ENCODE assay signal across 8 cellular contexts in the genomic region with DNA sequence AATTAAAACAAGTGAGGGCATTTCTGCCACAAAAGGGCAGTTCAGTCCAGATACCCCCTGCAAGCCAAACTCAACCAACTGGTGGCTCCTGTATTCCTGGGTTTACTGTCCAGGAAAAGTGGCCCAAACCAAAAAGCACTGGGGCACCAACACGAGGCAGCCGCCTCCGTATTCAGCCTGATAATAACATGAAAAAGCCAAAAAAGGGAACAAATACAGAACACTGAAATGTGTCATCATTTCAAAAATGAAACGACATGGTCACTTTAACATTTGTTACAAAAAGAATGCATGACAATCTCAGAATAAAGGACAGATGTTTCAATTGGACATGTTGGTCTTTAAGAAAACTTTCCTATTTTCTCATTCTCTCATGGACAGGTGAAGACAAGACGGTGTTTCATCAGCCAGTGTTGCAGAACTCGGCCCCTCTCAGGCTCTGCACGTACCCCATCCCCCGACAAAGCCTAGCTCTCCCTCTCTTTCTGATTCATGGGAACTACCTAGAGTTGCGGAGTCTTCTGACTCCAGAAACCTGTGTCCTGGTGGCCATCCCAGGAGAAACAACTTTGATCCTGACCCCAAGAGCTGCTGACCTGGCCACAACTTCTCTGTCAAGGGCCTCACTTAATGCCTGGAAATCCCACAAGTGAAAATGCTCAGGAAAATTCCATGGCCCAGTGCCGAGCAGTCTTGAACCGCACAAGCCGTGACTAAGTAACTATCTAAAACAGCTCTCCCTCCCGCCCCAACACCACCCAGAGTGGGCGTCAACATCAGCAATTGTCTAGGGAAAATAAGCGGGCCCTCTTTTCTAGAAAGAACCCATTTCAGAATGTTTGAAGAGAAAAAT. TPM values are rescaled to one million over a fixed set of nuclear protein-coding genes. Genes with fewer than 3 reads are reported as not detected.
DNase-seq lines count a peak whose midpoint lies in the region; ATAC-seq, FAIRE-seq and TF ChIP-seq lines count a peak whose summit lies in the region.

No MANE protein-coding gene starts in this region.

- DNase-seq in activated naive CD4-positive, alpha-beta T cell treated with anti-CD3 and anti-CD28 coated beads, Interleukin-2, amount 10 ng/mL, durations not matched to agents 7 days and 5 days: no peak
- no peak for DNase-seq in activated naive CD4-positive, alpha-beta T cell (lab: John Stamatoyannopoulos, UW)
- peak; percentile 96 for DNase-seq in RCC 7860 (ENCODE audit: low spot score)
- DNase-seq in coronary artery (ENCODE audit: low spot score): peak; percentile 95
- DNase-seq in mucosa of gallbladder (ENCODE audit: low spot score): peak; percentile 62
- DNase-seq in type B pancreatic cell (ENCODE audit: extremely low spot score, unreplicated experiment): no peak
- DNase-seq in GM19240 (ENCODE audit: insufficient read length, low spot score): no peak

- H3K27ac Mint-ChIP-seq in activated naive CD4-positive, alpha-beta T cell treated with anti-CD3 and anti-CD28 coated beads, Interleukin-2, amount 10 ng/mL, durations not matched to agents 7 days and 5 days: peak overlapping the region; percentile 42
- peak overlapping the region; percentile 64 for H3K27ac Mint-ChIP-seq in type B pancreatic cell

- peak overlapping the region; percentile 65 for H3K4me3 ChIP-seq in coronary artery

- H3K36me3 Mint-ChIP-seq in activated naive CD4-positive, alpha-beta T cell treated with anti-CD3 and anti-CD28 coated beads, Interleukin-2, amount 10 ng/mL, durations not matched to agents 7 days and 5 days: peaks cover 18% of the 10 kb centered on the region
- peaks cover 11% of the 10 kb centered on the region for H3K36me3 Mint-ChIP-seq in type B pancreatic cell

- no peaks in the 10 kb centered on the region for H3K9me3 Mint-ChIP-seq in activated naive CD4-positive, alpha-beta T cell treated with anti-CD3 and anti-CD28 coated beads, Interleukin-2, amount 10 ng/mL, durations not matched to agents 7 days and 5 days
- no peaks in the 10 kb centered on the region for H3K9me3 Mint-ChIP-seq in type B pancreatic cell

- H3K4me1 Mint-ChIP-seq in activated naive CD4-positive, alpha-beta T cell treated with anti-CD3 and anti-CD28 coated beads, Interleukin-2, amount 10 ng/mL, durations not matched to agents 7 days and 5 days: peaks cover 47% of the 10 kb centered on the region
- peaks cover 26% of the 10 kb centered on the region for H3K4me1 Mint-ChIP-seq in type B pancreatic cell (ENCODE audit: unreplicated experiment)

- H3K27me3 Mint-ChIP-seq in activated naive CD4-positive, alpha-beta T cell treated with anti-CD3 and anti-CD28 coated beads, Interleukin-2, amount 10 ng/mL, durations not matched to agents 7 days and 5 days: no peaks in the 10 kb centered on the region
- H3K27me3 Mint-ChIP-seq in type B pancreatic cell: no peaks in the 10 kb centered on the region

- peak overlapping the region; percentile 93 to 95 for H3K27ac ChIP-seq in coronary artery

- CTCF ChIA-PET in activated naive CD4-positive, alpha-beta T cell treated with anti-CD3 and anti-CD28 coated beads, Interleukin-2, amount 10 ng/mL, durations not matched to agents 7 days and 5 days (lab: Charles Lee): no interaction called here

- no peak overlapping the region for H3K4me3 Mint-ChIP-seq in activated naive CD4-positive, alpha-beta T cell treated with anti-CD3 and anti-CD28 coated beads, Interleukin-2, amount 10 ng/mL, durations not matched to agents 7 days and 5 days
- no peak overlapping the region for H3K4me3 Mint-ChIP-seq in type B pancreatic cell

- no peak for ATAC-seq in GM19463 (IDR thresholded peaks at IDR 0.05; ENCODE audit: unreplicated experiment)

- no peak for TF ChIP-seq CTCF in coronary artery (IDR thresholded peaks at IDR 0.05)
- TF ChIP-seq CTCF in type B pancreatic cell (conservative IDR thresholded peaks at IDR 0.05): no peak

- FAIRE-seq in RCC 7860 (lab: Jason Lieb, UNC): peak; percentile 98

RNA-seq across cellular contexts. Expression of a gene that starts 27.1 kb away (rescaled TPM):
- 41.3 TPM for total RNA-seq in mucosa of gallbladder
- 27.8 and 42.2 TPM in 2 replicates for total RNA-seq in type B pancreatic cell (ENCODE audit: low replicate concordance)

RNA-seq across cellular contexts. Expression of a gene that starts 55.2 kb away (rescaled TPM):
- total RNA-seq in mucosa of gallbladder: not detected
- not detected in 2 replicates for total RNA-seq in type B pancreatic cell (ENCODE audit: low replicate concordance)

Comparison
In these comparisons a context has a peak if more than half of its experiments do, and no peak if none do; other contexts are left out.
1. DNase-seq: peak in RCC 7860 (single experiment), coronary artery (single experiment) and mucosa of gallbladder (single experiment); none in activated naive CD4-positive, alpha-beta T cell treated with anti-CD3 and anti-CD28 coated beads, Interleukin-2, amount 10 ng/mL, durations not matched to agents 7 days and 5 days (single experiment), activated naive CD4-positive, alpha-beta T cell (0 of 4), type B pancreatic cell (single experiment) and GM19240 (single experiment).